In the genomic region with DNA sequence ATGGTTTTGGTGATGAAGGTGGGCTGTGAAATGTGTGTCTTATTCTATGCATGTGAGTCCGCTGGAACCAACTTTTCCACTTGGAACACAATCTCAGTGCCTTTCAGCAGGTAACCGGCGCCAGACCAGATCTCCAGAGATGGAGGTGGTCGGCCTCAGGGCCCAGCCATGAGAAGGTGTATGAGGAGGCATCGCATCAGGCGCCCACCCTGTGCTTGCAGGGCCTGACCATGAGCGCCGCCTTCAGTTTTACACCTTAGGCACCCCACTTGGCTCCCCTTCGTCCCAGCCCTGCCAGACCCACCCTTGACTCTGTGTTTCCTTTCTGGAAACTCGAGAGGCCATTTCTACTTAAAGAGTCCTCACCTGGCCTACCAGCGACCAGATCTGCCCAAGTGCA, we compare ENCODE assay signal across 10 cellular contexts. TPM values are rescaled to one million over a fixed set of nuclear protein-coding genes. Genes with fewer than 3 reads are reported as not detected.
DNase-seq lines count a peak whose midpoint lies in the region; ATAC-seq and TF ChIP-seq lines count a peak whose summit lies in the region.
"Had no signal": no experiment of that assay in that cellular context is flagged by ENCODE, and none has a peak within 500 bp of the region (broad histone marks: within the 10 kb centered on the region; RNA-seq: fewer than 3 reads in every experiment).

No MANE protein-coding gene starts in this region.

- no peaks in the 10 kb centered on the region for H3K36me3 ChIP-seq in breast epithelium
- H3K36me3 ChIP-seq in tibial artery: no peaks in the 10 kb centered on the region

- POLR2A ChIA-PET in GM10248 (lab: Yijun Ruan, JAX): no interaction called here

- H3K9me3 ChIP-seq in breast epithelium: no peaks in the 10 kb centered on the region
- H3K9me3 ChIP-seq in tibial artery: no peaks in the 10 kb centered on the region

- H3K4me1 Mint-ChIP-seq in activated T-cell treated with anti-CD3 and anti-CD28 coated beads, Interleukin-2, amount 50 U/mL, for 24 hours (ENCODE audit: low read depth): peaks cover 15% of the 10 kb centered on the region
- H3K4me1 Mint-ChIP-seq in activated T-cell treated with anti-CD3 and anti-CD28 coated beads, Interleukin-2, amount 50 U/mL, for 4 hours (ENCODE audit: low read depth): peaks cover 10% of the 10 kb centered on the region
- H3K4me1 Mint-ChIP-seq in natural killer cell: peaks cover 6 to 11% of the 10 kb centered on the region in 2 donors

- H3K27me3 Mint-ChIP-seq in activated T-cell treated with anti-CD3 and anti-CD28 coated beads, Interleukin-2, amount 50 U/mL, for 24 hours: peaks cover 10% of the 10 kb centered on the region
- peaks cover 4% of the 10 kb centered on the region for H3K27me3 Mint-ChIP-seq in activated T-cell treated with anti-CD3 and anti-CD28 coated beads, Interleukin-2, amount 50 U/mL, for 4 hours (ENCODE audit: low read depth)
- no peaks in the 10 kb centered on the region for H3K27me3 Mint-ChIP-seq in natural killer cell (ENCODE audit: low read depth in 2 of 2)

- TF ChIP-seq CTCF in breast epithelium (IDR thresholded peaks at IDR 0.05) (no peak), natural killer cell (IDR thresholded peaks at IDR 0.05) (no peak), tibial artery (IDR thresholded peaks at IDR 0.05) (no peak), GM10248 (IDR thresholded peaks at IDR 0.05; ENCODE audit: control extremely low read depth, extremely low read depth, low read depth, missing control alignments) (no peak)

- H3K27ac Mint-ChIP-seq in activated T-cell treated with anti-CD3 and anti-CD28 coated beads, Interleukin-2, amount 50 U/mL, for 24 hours: peak overlapping the region; percentile 94
- peak overlapping the region; percentile 90 to 96 for H3K27ac Mint-ChIP-seq in natural killer cell

- H3K4me3 ChIP-seq in breast epithelium: no peak overlapping the region
- H3K4me3 ChIP-seq in tibial artery: no peak overlapping the region

- CTCF ChIA-PET in GM10248 (lab: Yijun Ruan, JAX): interaction anchor here (0.8 to 3.1 kb wide), 3 partner anchors 10 to 83 kb away, joined by 3 to 12 read pairs (median 4); no protein-coding TSS in a partner anchor

- no peak for DNase-seq in activated T-cell treated with anti-CD3 and anti-CD28 coated beads, Interleukin-2, amount 50 U/mL, for 24 hours
- no peak for DNase-seq in activated T-cell treated with anti-CD3 and anti-CD28 coated beads, Interleukin-2, amount 50 U/mL, for 4 hours
- DNase-seq in breast epithelium (ENCODE audit: low spot score in 2 of 2) (no peak), natural killer cell (no peak), tibial artery (peak in 1 of 2 donors; percentile 32), NCI-H524 treated with DMSO at 0.1 percent for 48 hours (lab: John Stamatoyannopoulos, UW) (no peak), GM10248 (ENCODE audit: extremely low spot score) (no peak)
- DNase-seq in stimulated activated naive CD4-positive, alpha-beta T cell treated with Interleukin-2 at 50 U/mL for 16 hours (lab: John Stamatoyannopoulos, UW): no peak
- DNase-seq: MV-4-11 had no signal

- no peak for TF ChIP-seq POLR2A in breast epithelium (IDR thresholded peaks at IDR 0.05)

- H3K36me3 Mint-ChIP-seq in activated T-cell treated with anti-CD3 and anti-CD28 coated beads, Interleukin-2, amount 50 U/mL, for 24 hours (ENCODE audit: low read depth): no peaks in the 10 kb centered on the region
- H3K36me3 Mint-ChIP-seq in activated T-cell treated with anti-CD3 and anti-CD28 coated beads, Interleukin-2, amount 50 U/mL, for 4 hours (ENCODE audit: insufficient read depth): no peaks in the 10 kb centered on the region
- H3K36me3 Mint-ChIP-seq in natural killer cell: no peaks in the 10 kb centered on the region

- H3K27ac ChIP-seq in breast epithelium (peak overlapping the region; percentile 96 to 97), tibial artery (peak overlapping the region; percentile 96 to 97)
- H3K27ac ChIP-seq: HL-60 had no signal

- ATAC-seq in activated T-cell treated with anti-CD3 and anti-CD28 coated beads, Interleukin-2, amount 50 U/mL, for 4 hours: no peak
- ATAC-seq in natural killer cell: no peak

- intact Hi-C loops in breast epithelium (cut with DNase I; ENCODE audit: low total_unique reads) (no loop called here), natural killer cell (cut with micrococcal nuclease) (loop anchor here (1.0 to 2.0 kb wide), 3 partner anchors 7 to 48 kb away; a partner anchor contains a TSS), tibial artery (cut with DNase I; ENCODE audit: low total_unique reads) (loop anchor here (2.0 to 10.0 kb wide), 2 partner anchors 47 to 275 kb away; a partner anchor contains a TSS)

- H3K27me3 ChIP-seq in breast epithelium (no peaks in the 10 kb centered on the region), tibial artery (no peaks in the 10 kb centered on the region)

- H3K9me3 Mint-ChIP-seq in activated T-cell treated with anti-CD3 and anti-CD28 coated beads, Interleukin-2, amount 50 U/mL, for 24 hours: peaks cover 7% of the 10 kb centered on the region
- H3K9me3 Mint-ChIP-seq in activated T-cell treated with anti-CD3 and anti-CD28 coated beads, Interleukin-2, amount 50 U/mL, for 4 hours: peaks cover 4% of the 10 kb centered on the region
- no peaks in the 10 kb centered on the region for H3K9me3 Mint-ChIP-seq in natural killer cell

- H3K4me1 ChIP-seq in breast epithelium (no peaks in the 10 kb centered on the region), tibial artery (peaks cover 5 to 46% (median 20%) of the 10 kb centered on the region in 4 donors)

- no peak overlapping the region for H3K4me3 Mint-ChIP-seq in activated T-cell treated with anti-CD3 and anti-CD28 coated beads, Interleukin-2, amount 50 U/mL, for 24 hours
- H3K4me3 Mint-ChIP-seq in activated T-cell treated with anti-CD3 and anti-CD28 coated beads, Interleukin-2, amount 50 U/mL, for 4 hours: no peak overlapping the region
- peak overlapping the region; percentile 91 for H3K4me3 Mint-ChIP-seq in natural killer cell

RNA-seq across cellular contexts. Expression of a gene that starts 48.6 kb away (rescaled TPM):
- 10 to 100 TPM; 14.8 to 27.2 (median 16.8) TPM for total RNA-seq in activated T-cell treated with anti-CD3 and anti-CD28 coated beads, Interleukin-2, amount 50 U/mL, for 4 hours
- total RNA-seq in breast epithelium: 10 to 100 TPM in 2 of 3 donors, 1 to 10 TPM in 1; 6.7 to 90.9 (median 26.9) TPM
- total RNA-seq in natural killer cell: 100 to 1,000 TPM in 1 of 3 donors, 10 to 100 TPM in 2; 62.2 to 135 (median 78.5) TPM
